Comparison of ENCODE assay signal across 30 cellular contexts in the genomic region with DNA sequence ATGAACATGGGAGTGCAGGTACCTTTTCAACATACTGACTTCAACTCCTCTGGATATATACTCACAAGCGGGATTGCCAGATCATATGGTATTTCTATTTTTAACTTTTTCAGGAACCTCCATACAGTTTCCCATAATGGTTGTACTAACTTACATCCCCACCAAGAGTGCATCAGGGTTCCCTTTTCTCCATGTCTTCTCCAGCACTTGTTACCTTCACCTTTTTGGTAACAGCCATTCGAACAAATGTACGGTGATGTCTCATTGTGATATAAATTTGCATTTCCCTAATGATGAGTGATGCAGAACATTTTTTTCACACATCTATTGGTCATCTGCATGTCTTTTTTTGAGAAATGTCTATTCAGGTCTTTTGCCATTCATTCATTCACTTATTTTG. TPM values are rescaled to one million over a fixed set of nuclear protein-coding genes. Genes with fewer than 3 reads are reported as not detected.
"Had no signal": no experiment of that assay in that cellular context is flagged by ENCODE, and none has a peak within 500 bp of the region (broad histone marks: within the 10 kb centered on the region; RNA-seq: fewer than 3 reads in every experiment).

No MANE protein-coding gene starts in this region.

- H3K36me3 ChIP-seq: uterus had no signal

- DNase-seq: stimulated activated CD4-positive, alpha-beta T cell treated with anti-CD3 and anti-CD28 coated beads, Interleukin-2, amount 100 ng/mL, for 48 hours; stimulated activated CD4-positive, alpha-beta T cell treated with anti-CD3 and anti-CD28 coated beads, Interleukin-4, amount 100 ng/mL, for 1 hour; stimulated activated CD4-positive, alpha-beta T cell treated with anti-CD3 and anti-CD28 coated beads, Interleukin-4, amount 100 ng/mL, for 24 hours; stimulated activated CD4-positive, alpha-beta T cell treated with anti-CD3 and anti-CD28 coated beads, Interleukin-4, amount 100 ng/mL, for 4 hours; stimulated activated CD8-positive, alpha-beta memory T cell treated with anti-CD3 and anti-CD28 coated beads, Interleukin-4, amount 100 ng/mL, for 48 hours; stimulated activated naive B cell treated with anti-CD40 and anti-IgM and Interleukin-4, amounts not matched to agents 10 μg/mL and 1 μg/mL and 100 μg/mL, for 72 hours; stimulated activated naive CD4-positive, alpha-beta T cell; stimulated activated naive CD4-positive, alpha-beta T cell treated with Interleukin-2 at 50 U/mL for 16 hours; stimulated activated naive CD8-positive, alpha-beta T cell treated with anti-CD3 and anti-CD28 coated beads, Interleukin-15, amount 100 ng/mL, for 72 hours; stimulated activated naive CD8-positive, alpha-beta T cell treated with anti-CD3 and anti-CD28 coated beads, Interleukin-15, Interleukin-2, amounts not matched to agents 100 U/mL and 50 U/mL, for 24 hours; stomach; substantia nigra; testis; thyroid gland; tibial artery; transverse colon; trophoblast cell; upper lobe of left lung; upper lobe of right lung; uterus had no signal

- H3K27ac Mint-ChIP-seq: stimulated activated effector memory CD8-positive, alpha-beta T cell treated with anti-CD3 and anti-CD28 coated beads, Interleukin-12 subunit alpha, Interleukin-12 subunit beta, amount 100 ng/mL, for 72 hours; stimulated activated memory B cell treated with anti-CD40 and anti-IgM and Interleukin-4, amounts not matched to agents 10 μg/mL and 1 μg/mL and 100 μg/mL, for 72 hours; stimulated activated naive B cell treated with anti-CD40 and anti-IgM and Interleukin-4, amounts not matched to agents 10 μg/mL and 1 μg/mL and 100 μg/mL, for 72 hours; stimulated activated naive CD8-positive, alpha-beta T cell treated with anti-CD3 and anti-CD28 coated beads, Interleukin-15, amount 100 ng/mL, for 72 hours; stimulated activated naive CD8-positive, alpha-beta T cell treated with anti-CD3 and anti-CD28 coated beads, Interleukin-15, Interleukin-2, amounts not matched to agents 100 ng/mL and 50 ng/mL, for 24 hours; type B pancreatic cell had no signal

- FAIRE-seq: urothelium cell line had no signal

- H3K4me1 ChIP-seq: stomach, suprapubic skin, testis, thyroid gland, tibial artery, tibial nerve, transverse colon, upper lobe of left lung, upper lobe of right lung, uterus, vagina had no signal

- H3K4me3 ChIP-seq: stomach, suprapubic skin, testis, thoracic aorta, thyroid gland, tibial artery, tibial nerve, transverse colon, upper lobe of left lung, upper lobe of right lung, uterus, vagina had no signal

- H3K27me3 ChIP-seq: stomach, suprapubic skin, testis, thyroid gland, tibial artery, tibial nerve, transverse colon, upper lobe of left lung, upper lobe of right lung, uterus, vagina had no signal

- H3K4me1 Mint-ChIP-seq: stimulated activated effector memory CD8-positive, alpha-beta T cell treated with anti-CD3 and anti-CD28 coated beads, Interleukin-12 subunit alpha, Interleukin-12 subunit beta, amount 100 ng/mL, for 72 hours; stimulated activated memory B cell treated with anti-CD40 and anti-IgM and Interleukin-4, amounts not matched to agents 10 μg/mL and 1 μg/mL and 100 μg/mL, for 72 hours had no signal

- H3K9me3 Mint-ChIP-seq: stimulated activated effector memory CD8-positive, alpha-beta T cell treated with anti-CD3 and anti-CD28 coated beads, Interleukin-12 subunit alpha, Interleukin-12 subunit beta, amount 100 ng/mL, for 72 hours; stimulated activated memory B cell treated with anti-CD40 and anti-IgM and Interleukin-4, amounts not matched to agents 10 μg/mL and 1 μg/mL and 100 μg/mL, for 72 hours; stimulated activated naive B cell treated with anti-CD40 and anti-IgM and Interleukin-4, amounts not matched to agents 10 μg/mL and 1 μg/mL and 100 μg/mL, for 72 hours; stimulated activated naive CD8-positive, alpha-beta T cell treated with anti-CD3 and anti-CD28 coated beads, Interleukin-15, amount 100 ng/mL, for 72 hours; stimulated activated naive CD8-positive, alpha-beta T cell treated with anti-CD3 and anti-CD28 coated beads, Interleukin-15, Interleukin-2, amounts not matched to agents 100 ng/mL and 50 ng/mL, for 24 hours; type B pancreatic cell had no signal

- H3K27me3 Mint-ChIP-seq: stimulated activated memory B cell treated with anti-CD40 and anti-IgM and Interleukin-4, amounts not matched to agents 10 μg/mL and 1 μg/mL and 100 μg/mL, for 72 hours; stimulated activated naive B cell treated with anti-CD40 and anti-IgM and Interleukin-4, amounts not matched to agents 10 μg/mL and 1 μg/mL and 100 μg/mL, for 72 hours; stimulated activated naive CD8-positive, alpha-beta T cell treated with anti-CD3 and anti-CD28 coated beads, Interleukin-15, amount 100 ng/mL, for 72 hours; stimulated activated naive CD8-positive, alpha-beta T cell treated with anti-CD3 and anti-CD28 coated beads, Interleukin-15, Interleukin-2, amounts not matched to agents 100 ng/mL and 50 ng/mL, for 24 hours; type B pancreatic cell had no signal

- H3K4me3 Mint-ChIP-seq: stimulated activated effector memory CD8-positive, alpha-beta T cell treated with anti-CD3 and anti-CD28 coated beads, Interleukin-12 subunit alpha, Interleukin-12 subunit beta, amount 100 ng/mL, for 72 hours; stimulated activated memory B cell treated with anti-CD40 and anti-IgM and Interleukin-4, amounts not matched to agents 10 μg/mL and 1 μg/mL and 100 μg/mL, for 72 hours; stimulated activated naive B cell treated with anti-CD40 and anti-IgM and Interleukin-4, amounts not matched to agents 10 μg/mL and 1 μg/mL and 100 μg/mL, for 72 hours; stimulated activated naive CD8-positive, alpha-beta T cell treated with anti-CD3 and anti-CD28 coated beads, Interleukin-15, amount 100 ng/mL, for 72 hours; stimulated activated naive CD8-positive, alpha-beta T cell treated with anti-CD3 and anti-CD28 coated beads, Interleukin-15, Interleukin-2, amounts not matched to agents 100 ng/mL and 50 ng/mL, for 24 hours; type B pancreatic cell had no signal

- H3K27ac ChIP-seq: stomach, suprapubic skin, testis, thoracic aorta, thyroid gland, tibial artery, tibial nerve, transverse colon, upper lobe of left lung, upper lobe of right lung, uterus, vagina had no signal

- ATAC-seq: stimulated activated effector memory CD8-positive, alpha-beta T cell treated with anti-CD3 and anti-CD28 coated beads, Interleukin-12 subunit alpha, Interleukin-12 subunit beta, amount 100 ng/mL, for 72 hours; stimulated activated memory B cell treated with anti-CD40 and anti-IgM and Interleukin-4, amounts not matched to agents 10 μg/mL and 1 μg/mL and 100 μg/mL, for 72 hours; stimulated activated naive B cell treated with anti-CD40 and anti-IgM and Interleukin-4, amounts not matched to agents 10 μg/mL and 1 μg/mL and 100 μg/mL, for 72 hours; stimulated activated naive CD8-positive, alpha-beta T cell treated with anti-CD3 and anti-CD28 coated beads, Interleukin-15, amount 100 ng/mL, for 72 hours; stimulated activated naive CD8-positive, alpha-beta T cell treated with anti-CD3 and anti-CD28 coated beads, Interleukin-15, Interleukin-2, amounts not matched to agents 100 U/mL and 50 U/mL, for 24 hours; upper lobe of right lung had no signal

- H3K9me3 ChIP-seq: stomach, suprapubic skin, testis, thoracic aorta, thyroid gland, tibial artery, tibial nerve, transverse colon, upper lobe of left lung, upper lobe of right lung, uterus, vagina had no signal

RNA-seq across cellular contexts. Expression of a gene that starts 25.9 kb away (rescaled TPM):
- total RNA-seq: subcutaneous adipose tissue, upper lobe of right lung, vagina had no signal
